In the genomic region with DNA sequence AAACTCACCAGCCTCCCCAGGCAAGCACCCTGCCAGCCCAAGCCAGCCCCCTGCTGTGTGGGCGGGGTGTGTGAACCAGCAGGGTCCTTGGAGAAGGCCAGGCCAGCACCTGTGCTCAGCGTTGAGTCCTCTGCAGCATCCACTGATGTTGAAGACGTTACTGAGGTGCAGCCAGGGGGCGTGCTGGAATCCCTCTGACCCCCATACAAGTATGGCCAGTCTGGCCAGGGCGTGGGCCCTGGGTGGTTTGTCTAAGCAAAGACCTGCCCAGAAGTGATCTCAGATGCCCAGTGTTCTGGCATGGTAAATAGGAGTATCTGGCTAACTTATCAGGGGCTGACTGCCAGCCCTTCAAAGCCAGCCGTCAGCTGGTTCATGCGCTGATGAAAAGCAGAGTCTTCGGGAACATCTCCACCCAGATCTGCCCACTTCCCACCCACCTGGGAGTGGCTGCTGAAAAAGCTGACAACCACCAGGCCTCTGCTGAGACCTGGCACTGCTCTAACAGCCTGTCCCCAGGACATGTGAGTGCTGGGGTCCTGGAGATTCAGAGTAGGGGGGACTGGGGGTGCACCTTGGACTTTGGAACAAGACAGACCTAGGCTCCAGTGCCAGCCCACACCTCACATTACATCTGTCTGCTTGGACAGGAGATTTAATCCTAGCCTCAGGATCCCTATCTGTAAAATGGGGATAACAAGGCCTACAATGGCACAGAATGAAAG, we compare ENCODE assay signal across 10 cellular contexts. TPM values are rescaled to one million over a fixed set of nuclear protein-coding genes. Genes with fewer than 3 reads are reported as not detected.
DNase-seq lines count a peak whose midpoint lies in the region; ATAC-seq, FAIRE-seq and TF ChIP-seq lines count a peak whose summit lies in the region.
"Had no signal": no experiment of that assay in that cellular context is flagged by ENCODE, and none has a peak within 500 bp of the region (broad histone marks: within the 10 kb centered on the region; RNA-seq: fewer than 3 reads in every experiment).

No MANE protein-coding gene starts in this region.

- peaks cover 2% of the 10 kb centered on the region for H3K36me3 Mint-ChIP-seq in activated CD4-positive, alpha-beta T cell treated with anti-CD3 and anti-CD28 coated beads for 36 hours (ENCODE audit: low read depth)
- no peaks in the 10 kb centered on the region for H3K36me3 Mint-ChIP-seq in activated CD4-positive, alpha-beta T cell treated with anti-CD3 and anti-CD28 coated beads, Interleukin-2, amount 10 ng/mL, durations not matched to agents 24 days and 14 days (ENCODE audit: low read depth)
- peaks cover 5% of the 10 kb centered on the region for H3K36me3 Mint-ChIP-seq in MCF 10A (ENCODE audit: insufficient read depth, unreplicated experiment)
- H3K36me3 Mint-ChIP-seq: CD4-positive, alpha-beta memory T cell had no signal

- no peaks in the 10 kb centered on the region for H3K27me3 Mint-ChIP-seq in activated CD4-positive, alpha-beta T cell treated with anti-CD3 and anti-CD28 coated beads for 36 hours
- H3K27me3 Mint-ChIP-seq in activated CD4-positive, alpha-beta T cell treated with anti-CD3 and anti-CD28 coated beads, Interleukin-2, amount 10 ng/mL, durations not matched to agents 24 days and 14 days = no peaks in the 10 kb centered on the region
- no peaks in the 10 kb centered on the region for H3K27me3 Mint-ChIP-seq in MCF 10A (ENCODE audit: insufficient read depth, unreplicated experiment)
- H3K27me3 Mint-ChIP-seq: CD4-positive, alpha-beta memory T cell had no signal

- TF ChIP-seq RAD21 in HepG2 (CRISPR knock-in tag; IDR thresholded peaks at IDR 0.05) = peak; percentile 46; the same call in 1 of the 2 replicates

- TF ChIP-seq CTCF in MCF 10A (IDR thresholded peaks at IDR 0.05; ENCODE audit: unreplicated experiment) (peak; percentile 30), HepG2 (CRISPR knock-in tag; IDR thresholded peaks at IDR 0.05) (peak; percentile 75), upper lobe of left lung (IDR thresholded peaks at IDR 0.05) (peak in 3 of 6 experiments; percentile 21 to 52 (median 29))

- H3K27me3 ChIP-seq in HepG2 (ENCODE audit: control insufficient read depth in 1 of 2, insufficient read depth in 2 of 2, low read length in 2 of 2) = no peaks in the 10 kb centered on the region
- H3K27me3 ChIP-seq in upper lobe of left lung = no peaks in the 10 kb centered on the region

- H3K27ac Mint-ChIP-seq in activated CD4-positive, alpha-beta T cell treated with anti-CD3 and anti-CD28 coated beads for 36 hours = peak overlapping the region; percentile 44
- no peak overlapping the region for H3K27ac Mint-ChIP-seq in activated CD4-positive, alpha-beta T cell treated with anti-CD3 and anti-CD28 coated beads, Interleukin-2, amount 10 ng/mL, durations not matched to agents 24 days and 14 days
- peak overlapping the region; percentile 88 for H3K27ac Mint-ChIP-seq in MCF 10A (ENCODE audit: low read depth, unreplicated experiment)

- H3K4me3 ChIP-seq in HepG2 (replicated peaks in 1 of 3; ENCODE audit: insufficient read depth in 1 of 3, low read depth in 2 of 3, low read length in 3 of 3) = peak overlapping the region in 2 of 3 experiments; percentile 20 to 45; a peak in 3 of 6 replicates
- no peak overlapping the region for H3K4me3 ChIP-seq in upper lobe of left lung

- TF ChIP-seq EP300 in HepG2 (IDR thresholded peaks at IDR 0.05; ENCODE audit: low read depth in 2 of 2, low read length in 2 of 2) (no peak), HepG2 (CRISPR knock-in tag; IDR thresholded peaks at IDR 0.05; ENCODE audit: borderline replicate concordance) (no peak), upper lobe of left lung (IDR thresholded peaks at IDR 0.05) (peak in 1 of 4 donors; percentile 58)

- peaks cover 19% of the 10 kb centered on the region; the same call in 1 of the 2 replicates for H4K20me1 ChIP-seq in HepG2 (ENCODE audit: insufficient read depth, low read length)

- TF ChIP-seq POLR2A in HepG2 (IDR thresholded peaks at IDR 0.05; ENCODE audit: insufficient read depth in 1 of 2, low read depth in 2 of 2, low read length in 2 of 2) (no peak), upper lobe of left lung (IDR thresholded peaks at IDR 0.05) (no peak)

- H2AFZ ChIP-seq in HepG2 (ENCODE audit: low read length) = no peak overlapping the region

- peak overlapping the region; percentile 80 for H3K4me2 ChIP-seq in HepG2 (ENCODE audit: low read depth, low read length)

- no TSS peak for BruUV-seq in MCF 10A (replicated peaks; lab: Mats Ljungman, UMichigan)
- BruUV-seq in HepG2 (replicated peaks; lab: Mats Ljungman, UMichigan) = TSS peak; percentile 56

- H3K79me2 ChIP-seq in HepG2 (ENCODE audit: insufficient read depth, low read length) = peaks cover 90% of the 10 kb centered on the region

- H3K4me1 Mint-ChIP-seq in activated CD4-positive, alpha-beta T cell treated with anti-CD3 and anti-CD28 coated beads for 36 hours = peaks cover 80% of the 10 kb centered on the region
- H3K4me1 Mint-ChIP-seq in activated CD4-positive, alpha-beta T cell treated with anti-CD3 and anti-CD28 coated beads, Interleukin-2, amount 10 ng/mL, durations not matched to agents 24 days and 14 days = peaks cover 10% of the 10 kb centered on the region
- H3K4me1 Mint-ChIP-seq in MCF 10A (ENCODE audit: insufficient read depth, unreplicated experiment) = peaks cover 46% of the 10 kb centered on the region

- POLR2A ChIA-PET in activated CD4-positive, alpha-beta T cell treated with anti-CD3 and anti-CD28 coated beads for 36 hours (lab: Charles Lee) = no interaction called here
- POLR2A ChIA-PET in MCF 10A (lab: Yijun Ruan, JAX) (interaction anchor here (1.0 to 5.3 kb wide), 6 partner anchors 8 to 42 kb away, joined by 3 to 28 read pairs (median 5); a partner anchor contains a TSS), HepG2 (lab: Yijun Ruan, JAX) (interaction anchor here (2.0 to 3.2 kb wide), 3 partner anchors 14 to 42 kb away, joined by 9 to 31 read pairs (median 11); a partner anchor contains a TSS)

- peak; percentile 62 for ATAC-seq in activated CD4-positive, alpha-beta T cell treated with anti-CD3 and anti-CD28 coated beads for 36 hours
- peak; percentile 53 for ATAC-seq in HepG2
- peak in 1 of 2 donors; percentile 16 for ATAC-seq in upper lobe of left lung (ENCODE audit: low FRiP score in 2 of 2)
- no peak for ATAC-seq in GM18867 (IDR thresholded peaks at IDR 0.05; ENCODE audit: unreplicated experiment)
- ATAC-seq in HG03354 (IDR thresholded peaks at IDR 0.05; ENCODE audit: poor library complexity, severe bottlenecking, unreplicated experiment) = no peak
- no peak for ATAC-seq in HG03108 (IDR thresholded peaks at IDR 0.05; ENCODE audit: unreplicated experiment)

- H3K4me1 ChIP-seq in HepG2 (ENCODE audit: insufficient read depth, low read length) (peaks cover 75% of the 10 kb centered on the region), upper lobe of left lung (peaks cover 44 to 79% (median 50%) of the 10 kb centered on the region in 4 donors)

- H3K9me3 ChIP-seq in HepG2 (ENCODE audit: low read length) (no peaks in the 10 kb centered on the region), upper lobe of left lung (no peaks in the 10 kb centered on the region)

- in situ Hi-C loops in HepG2 (cut with HindIII; ENCODE audit: extremely low pct_ligation_motif_present, low pct_unique_long_range_greater_than_20kb) = no loop called here

- H3K4me3 Mint-ChIP-seq in activated CD4-positive, alpha-beta T cell treated with anti-CD3 and anti-CD28 coated beads for 36 hours = no peak overlapping the region
- H3K4me3 Mint-ChIP-seq in activated CD4-positive, alpha-beta T cell treated with anti-CD3 and anti-CD28 coated beads, Interleukin-2, amount 10 ng/mL, durations not matched to agents 24 days and 14 days = no peak overlapping the region
- H3K4me3 Mint-ChIP-seq in MCF 10A (ENCODE audit: unreplicated experiment) = no peak overlapping the region

- peaks cover 18 to 23% of the 10 kb centered on the region in 2 experiments; a peak in 4 of 5 replicates for H3K36me3 ChIP-seq in HepG2 (replicated peaks in 1 of 2; ENCODE audit: control insufficient read depth in 1 of 2, insufficient read depth in 2 of 2, low read length in 2 of 2)
- H3K36me3 ChIP-seq in upper lobe of left lung = no peaks in the 10 kb centered on the region

- intact Hi-C loops in activated CD4-positive, alpha-beta T cell treated with anti-CD3 and anti-CD28 coated beads for 36 hours (cut with DNase I, micrococcal nuclease) = loop anchor here in 1 of 2 experiments (5.0 kb wide), 1 partner anchor 39 kb away; a partner anchor contains a TSS
- intact Hi-C loops in activated CD4-positive, alpha-beta T cell treated with anti-CD3 and anti-CD28 coated beads, Interleukin-2, amount 10 ng/mL, durations not matched to agents 24 days and 14 days (cut with micrococcal nuclease) = no loop called here
- intact Hi-C loops in MCF 10A (cut with micrococcal nuclease) (no loop called here), HepG2 (cut with micrococcal nuclease; ENCODE audit: unreplicated experiment) (loop anchor here (1.0 kb wide), 2 partner anchors 27 to 41 kb away; a partner anchor contains a TSS)

- peak overlapping the region; percentile 52 for H3K9ac ChIP-seq in HepG2 (ENCODE audit: insufficient read depth, low read depth, low read length)

- no peak for FAIRE-seq in HepG2 (lab: Jason Lieb, UNC)
- FAIRE-seq: colon had no signal

- CTCF ChIA-PET in activated CD4-positive, alpha-beta T cell treated with anti-CD3 and anti-CD28 coated beads for 36 hours (lab: Charles Lee) = interaction anchor here (0.6 to 2.2 kb wide), 6 partner anchors 11 to 158 kb away, joined by 3 to 10 read pairs (median 4); no protein-coding TSS in a partner anchor
- CTCF ChIA-PET in MCF 10A (lab: Yijun Ruan, JAX) = interaction anchor here (0.7 to 7.2 kb wide), 11 partner anchors 11 to 191 kb away, joined by 3 to 53 read pairs (median 4); no protein-coding TSS in a partner anchor
- CTCF ChIA-PET in HepG2 (lab: Yijun Ruan, JAX; ENCODE audit: low intra/inter-chr PET ratio, low total read pairs) = interaction anchor here (1.2 to 1.3 kb wide), 2 partner anchors 41 to 65 kb away, joined by 3 to 4 read pairs; a partner anchor contains a TSS

- peak; percentile 48 for DNase-seq in activated CD4-positive, alpha-beta T cell treated with anti-CD3 and anti-CD28 coated beads for 36 hours
- DNase-seq in activated CD4-positive, alpha-beta T cell treated with anti-CD3 and anti-CD28 coated beads, Interleukin-2, amount 10 ng/mL, durations not matched to agents 24 days and 14 days = no peak
- DNase-seq in MCF 10A (ENCODE audit: unreplicated experiment) (no peak), HepG2 (ENCODE audit: low spot score) (no peak), upper lobe of left lung (peak in 1 of 2 donors; percentile 64)

- no peaks in the 10 kb centered on the region for H3K9me3 Mint-ChIP-seq in activated CD4-positive, alpha-beta T cell treated with anti-CD3 and anti-CD28 coated beads for 36 hours (ENCODE audit: low read depth)
- H3K9me3 Mint-ChIP-seq in activated CD4-positive, alpha-beta T cell treated with anti-CD3 and anti-CD28 coated beads, Interleukin-2, amount 10 ng/mL, durations not matched to agents 24 days and 14 days = no peaks in the 10 kb centered on the region
- no peaks in the 10 kb centered on the region for H3K9me3 Mint-ChIP-seq in MCF 10A (ENCODE audit: unreplicated experiment)
- H3K9me3 Mint-ChIP-seq: CD4-positive, alpha-beta memory T cell had no signal

- peak overlapping the region; percentile 61 for H3K27ac ChIP-seq in HepG2 (ENCODE audit: extremely low read length, insufficient read depth, low read length)
- H3K27ac ChIP-seq in upper lobe of left lung = peak overlapping the region; percentile 55 to 75 (median 66)

- 25% methylated on average over 3 of the region's 8 CpGs for WGBS in HepG2 (ENCODE audit: low lambda C conversion rate)
- 64% methylated on average over 7 of the region's 8 CpGs; no CpG with 5 or more reads in 1 of the 2 donors for WGBS in upper lobe of left lung, 2 donors

RNA-seq across cellular contexts. Expression of a gene that starts 41.1 kb away (rescaled TPM):
- 100 to 1,000 TPM in 1 of 2 experiments, 10 to 100 TPM in 1; 92.8 to 146 TPM for total RNA-seq in activated CD4-positive, alpha-beta T cell treated with anti-CD3 and anti-CD28 coated beads for 36 hours
- total RNA-seq in activated CD4-positive, alpha-beta T cell treated with anti-CD3 and anti-CD28 coated beads, Interleukin-2, amount 10 ng/mL, durations not matched to agents 24 days and 14 days = 44.9 and 52.6 TPM in 2 replicates
- total RNA-seq in MCF 10A (2022) (239 and 312 TPM in 2 replicates), HepG2 (2016; rRNA removed; fragmentation: Illumina TruSeq; extraction: Trizol) (58.6 and 62.4 TPM in 2 replicates), upper lobe of left lung (100 to 1,000 TPM; 117 to 195 (median 157) TPM)
- total RNA-seq in HepG2 (2016; cell fraction: cytosol; rRNA removed; fragmentation: Illumina TruSeq; extraction: Trizol; ENCODE audit: low read depth) = 9.6 and 10.7 TPM in 2 replicates
- total RNA-seq in HepG2 (2016; cell fraction: insoluble cytoplasmic fraction; rRNA removed; fragmentation: Illumina TruSeq; extraction: Trizol) = 55.0 and 63.6 TPM in 2 replicates
- 25.2 and 28.3 TPM in 2 replicates for total RNA-seq in HepG2 (2016; cell fraction: membrane; rRNA removed; fragmentation: Illumina TruSeq; extraction: Trizol)
- 62.9 and 75.6 TPM in 2 replicates for total RNA-seq in HepG2 (2016; cell fraction: nucleus; rRNA removed; fragmentation: Illumina TruSeq; extraction: Trizol)
- polyA plus RNA-seq in HepG2 (2011; rRNA removed) = 152 and 162 TPM in 2 replicates
- polyA plus RNA-seq in HepG2 (2011; cell fraction: cytosol; rRNA removed) = 97.7 and 136 TPM in 2 replicates
- 162 and 195 TPM in 2 replicates for polyA plus RNA-seq in HepG2 (2011; cell fraction: nucleus; rRNA removed)
- 109 and 118 TPM in 2 replicates for polyA plus RNA-seq in HepG2 (2012)
- polyA plus RNA-seq in HepG2 (2016; cell fraction: cytosol; fragmentation: Illumina TruSeq; extraction: Trizol; ENCODE audit: low read depth) = 8.0 and 10.4 TPM in 2 replicates
- 67.9 and 88.1 TPM in 2 replicates for polyA plus RNA-seq in HepG2 (2016; cell fraction: insoluble cytoplasmic fraction; fragmentation: Illumina TruSeq; extraction: Trizol; ENCODE audit: low read depth)
- polyA plus RNA-seq in HepG2 (2016; cell fraction: membrane; fragmentation: Illumina TruSeq; extraction: Trizol; ENCODE audit: low read depth) = 15.3 and 18.8 TPM in 2 replicates
- 91.6 and 93.8 TPM in 2 replicates for polyA plus RNA-seq in HepG2 (2016; cell fraction: nucleus; fragmentation: Illumina TruSeq; extraction: Trizol; ENCODE audit: insufficient read depth, low read depth)
- 144 and 214 TPM in 2 replicates for polyA minus RNA-seq in HepG2 (2011; rRNA and poly(A)+ RNA removed; ENCODE audit: low replicate concordance)
- polyA minus RNA-seq in HepG2 (2011; cell fraction: cytosol; rRNA and poly(A)+ RNA removed) = 167 and 168 TPM in 2 replicates
- polyA minus RNA-seq in HepG2 (2011; cell fraction: nucleus; rRNA and poly(A)+ RNA removed) = 119 and 126 TPM in 2 replicates

Comparison
In these comparisons a context has a peak if more than half of its experiments do, and no peak if none do; other contexts are left out.
1. ATAC-seq: peak in activated CD4-positive, alpha-beta T cell treated with anti-CD3 and anti-CD28 coated beads for 36 hours (single experiment) and HepG2 (single experiment); none in GM18867 (single experiment), HG03354 (single experiment) and HG03108 (single experiment).
2. H3K4me3 ChIP-seq: peak in HepG2 (2 of 3); none in upper lobe of left lung (0 of 4).